ENCODE assay signal across 23 cellular contexts in the genomic region with DNA sequence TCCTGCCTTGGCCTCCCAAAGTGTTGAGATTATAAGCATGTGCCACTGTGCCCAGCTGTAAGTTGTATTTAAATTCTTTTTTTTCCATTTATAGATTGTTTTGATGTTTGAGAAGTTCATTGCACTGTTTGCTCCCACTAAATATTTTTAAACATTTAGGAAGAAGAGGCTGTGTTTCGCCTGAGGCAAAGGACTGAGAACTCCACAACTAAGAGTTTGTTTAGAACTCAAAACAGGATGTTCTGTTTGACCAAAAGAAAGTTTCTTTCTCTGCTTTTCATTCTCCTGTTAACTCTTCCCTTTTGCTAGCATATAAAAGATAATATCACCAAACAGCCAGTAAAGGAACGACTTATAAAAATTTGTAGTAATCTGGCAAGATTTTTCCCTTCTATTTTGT.
DNase-seq lines count a peak whose midpoint lies in the region; TF ChIP-seq lines count a peak whose summit lies in the region.
"Had no signal": no experiment of that assay in that cellular context is flagged by ENCODE, and none has a peak within 500 bp of the region (broad histone marks: within the 10 kb centered on the region; RNA-seq: fewer than 3 reads in every experiment).

No MANE protein-coding gene starts in this region.

- WGBS in ovary, 3 donors, result 18 to 42% (median 26%) methylated on average over 2 of the region's 2 CpGs

- no peaks in the 10 kb centered on the region for H3K27me3 ChIP-seq in vagina
- peaks cover 3% of the 10 kb centered on the region for H3K27me3 ChIP-seq in ovary
- H3K27me3 ChIP-seq in breast epithelium, result no peaks in the 10 kb centered on the region
- H3K27me3 ChIP-seq: sigmoid colon, stomach, tibial nerve had no signal

- TF ChIP-seq CTCF in vagina (IDR thresholded peaks at IDR 0.05), result no peak
- TF ChIP-seq CTCF in ovary (IDR thresholded peaks at IDR 0.05), result no peak
- TF ChIP-seq CTCF in breast epithelium (IDR thresholded peaks at IDR 0.05), result no peak

- TF ChIP-seq EP300 in ovary (IDR thresholded peaks at IDR 0.05), result no peak

- no peak overlapping the region for H3K4me3 ChIP-seq in vagina
- no peak overlapping the region for H3K4me3 ChIP-seq in ovary
- no peak overlapping the region for H3K4me3 ChIP-seq in breast epithelium
- H3K4me3 ChIP-seq: lung, prostate gland, sigmoid colon, SK-N-MC, stomach, tibial nerve had no signal

- no peaks in the 10 kb centered on the region for H3K27me3 Mint-ChIP-seq in activated naive CD4-positive, alpha-beta T cell treated with anti-CD3 and anti-CD28 coated beads, Interleukin-2, amount 50 U/mL, for 24 hours
- H3K27me3 Mint-ChIP-seq in activated naive CD8-positive, alpha-beta T cell treated with anti-CD3 and anti-CD28 coated beads for 36 hours, result no peaks in the 10 kb centered on the region

- peak overlapping the region; percentile 3 for H3K27ac ChIP-seq in vagina
- no peak overlapping the region for H3K27ac ChIP-seq in ovary
- no peak overlapping the region for H3K27ac ChIP-seq in breast epithelium
- H3K27ac ChIP-seq: prostate gland, sigmoid colon, SK-N-MC, tibial nerve had no signal

- no peaks in the 10 kb centered on the region for H3K4me1 ChIP-seq in vagina
- peaks cover 2% of the 10 kb centered on the region for H3K4me1 ChIP-seq in ovary (ENCODE audit: insufficient read depth)
- H3K4me1 ChIP-seq in breast epithelium, result no peaks in the 10 kb centered on the region
- H3K4me1 ChIP-seq: prostate gland, sigmoid colon, tibial nerve had no signal

- peaks cover 21% of the 10 kb centered on the region for H3K36me3 Mint-ChIP-seq in activated naive CD4-positive, alpha-beta T cell treated with anti-CD3 and anti-CD28 coated beads, Interleukin-2, amount 50 U/mL, for 24 hours
- H3K36me3 Mint-ChIP-seq in activated naive CD8-positive, alpha-beta T cell treated with anti-CD3 and anti-CD28 coated beads for 36 hours, result peaks cover 10% of the 10 kb centered on the region
- H3K36me3 Mint-ChIP-seq: WTC11 had no signal

- H3K36me3 ChIP-seq in vagina, result no peaks in the 10 kb centered on the region
- no peaks in the 10 kb centered on the region for H3K36me3 ChIP-seq in ovary
- H3K36me3 ChIP-seq in breast epithelium, result no peaks in the 10 kb centered on the region
- H3K36me3 ChIP-seq: prostate gland, sigmoid colon, stomach, tibial nerve had no signal

- H3K9me3 ChIP-seq in vagina (no peaks in the 10 kb centered on the region), ovary (peaks cover 0 to 4% of the 10 kb centered on the region in 2 donors), breast epithelium (no peaks in the 10 kb centered on the region)
- H3K9me3 ChIP-seq: prostate gland, sigmoid colon, stomach, tibial nerve had no signal

- H3K27ac Mint-ChIP-seq in activated naive CD4-positive, alpha-beta T cell treated with anti-CD3 and anti-CD28 coated beads, Interleukin-2, amount 50 U/mL, for 24 hours, result peak overlapping the region; percentile 96
- H3K27ac Mint-ChIP-seq in activated naive CD8-positive, alpha-beta T cell treated with anti-CD3 and anti-CD28 coated beads for 36 hours, result peak overlapping the region; percentile 81
- H3K27ac Mint-ChIP-seq: WTC11 had no signal

- no peaks in the 10 kb centered on the region for H3K9me3 Mint-ChIP-seq in activated naive CD4-positive, alpha-beta T cell treated with anti-CD3 and anti-CD28 coated beads, Interleukin-2, amount 50 U/mL, for 24 hours
- no peaks in the 10 kb centered on the region for H3K9me3 Mint-ChIP-seq in activated naive CD8-positive, alpha-beta T cell treated with anti-CD3 and anti-CD28 coated beads for 36 hours

- peaks cover 80% of the 10 kb centered on the region for H3K4me1 Mint-ChIP-seq in activated naive CD4-positive, alpha-beta T cell treated with anti-CD3 and anti-CD28 coated beads, Interleukin-2, amount 50 U/mL, for 24 hours
- peaks cover 60% of the 10 kb centered on the region for H3K4me1 Mint-ChIP-seq in activated naive CD8-positive, alpha-beta T cell treated with anti-CD3 and anti-CD28 coated beads for 36 hours

- intact Hi-C loops in vagina (cut with DNase I), result no loop called here
- intact Hi-C loops in ovary (cut with DNase I), result no loop called here
- intact Hi-C loops in breast epithelium (cut with DNase I; ENCODE audit: low total_unique reads), result no loop called here

- peak overlapping the region; percentile 82 for H3K4me3 Mint-ChIP-seq in activated naive CD4-positive, alpha-beta T cell treated with anti-CD3 and anti-CD28 coated beads, Interleukin-2, amount 50 U/mL, for 24 hours
- peak overlapping the region; percentile 50 for H3K4me3 Mint-ChIP-seq in activated naive CD8-positive, alpha-beta T cell treated with anti-CD3 and anti-CD28 coated beads for 36 hours
- H3K4me3 Mint-ChIP-seq: WTC11 had no signal

- TF ChIP-seq POLR2A in vagina (IDR thresholded peaks at IDR 0.05) (no peak), ovary (IDR thresholded peaks at IDR 0.05) (no peak), breast epithelium (IDR thresholded peaks at IDR 0.05) (no peak)

- DNase-seq in activated naive CD4-positive, alpha-beta T cell treated with anti-CD3 and anti-CD28 coated beads, Interleukin-2, amount 50 U/mL, for 16 hours, result no peak
- peak; percentile 43 for DNase-seq in RPMI7951 (ENCODE audit: low read depth)
- no peak for DNase-seq in activated naive CD8-positive, alpha-beta T cell treated with anti-CD3 and anti-CD28 coated beads for 36 hours
- DNase-seq in vagina (ENCODE audit: extremely low spot score in 2 of 2), result no peak
- DNase-seq in ovary, result no peak
- no peak for DNase-seq in breast epithelium (ENCODE audit: low spot score in 2 of 2)
- DNase-seq: activated effector memory CD4-positive, alpha-beta T cell treated with anti-CD3 and anti-CD28 coated beads, Interleukin-2, amount 50 U/mL, for 16 hours; aorta; caudate nucleus; GDM1; IMR-90; kidney; NCI-H1092 treated with DMSO at 0.1 percent for 48 hours; NCI-H1930; sigmoid colon; stomach; T1000 had no signal
